Comparison of ENCODE assay signal across 1 cellular context in genomic region chr14:67674480-67675218, GRCh38.
A peak's percentile ranks its signal among the peaks of the same experiment; 100 is the strongest.
TF ChIP-seq lines count a peak whose summit lies in the region.

A gene with protein sequence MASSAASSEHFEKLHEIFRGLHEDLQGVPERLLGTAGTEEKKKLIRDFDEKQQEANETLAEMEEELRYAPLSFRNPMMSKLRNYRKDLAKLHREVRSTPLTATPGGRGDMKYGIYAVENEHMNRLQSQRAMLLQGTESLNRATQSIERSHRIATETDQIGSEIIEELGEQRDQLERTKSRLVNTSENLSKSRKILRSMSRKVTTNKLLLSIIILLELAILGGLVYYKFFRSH (minus strand): TSS chr14:67674632. CDS start chr14:67674489, 143 bp downstream.

TF ChIP-seq in HepG2, 621 proteins besides CTCF, POLR2A, EP300 and RAD21 (continued from another document and continues in another):
- TF ChIP-seq RERE (CRISPR knock-in tag; IDR thresholded peaks at IDR 0.05; ENCODE audit: low read depth) (peak; percentile 31; the same call in 1 of the 2 replicates), NR2C2 (CRISPR knock-in tag; IDR thresholded peaks at IDR 0.05; ENCODE audit: borderline replicate concordance) (peak; percentile 74), ZBTB10 (CRISPR knock-in tag; IDR thresholded peaks at IDR 0.05; ENCODE audit: borderline replicate concordance) (no peak), ZNF792 (CRISPR knock-in tag; IDR thresholded peaks at IDR 0.05) (no peak; the same call in 1 of the 2 replicates), ZNF431 (CRISPR knock-in tag; IDR thresholded peaks at IDR 0.05; ENCODE audit: borderline replicate concordance, low read depth) (no peak), FOXC1 (CRISPR knock-in tag; IDR thresholded peaks at IDR 0.05; ENCODE audit: borderline replicate concordance) (peak; percentile 83; the same call in 1 of the 2 replicates), ZNF430 (CRISPR knock-in tag; IDR thresholded peaks at IDR 0.05) (no peak), JUND (CRISPR knock-in tag; IDR thresholded peaks at IDR 0.05) (0 out of 2 replicates have a peak, but pooled peaks have one; percentile 32), ZNF816 (CRISPR knock-in tag; IDR thresholded peaks at IDR 0.05; ENCODE audit: borderline replicate concordance) (peak; percentile 30; the same call in 1 of the 2 replicates), ZNF510 (CRISPR knock-in tag; IDR thresholded peaks at IDR 0.05; ENCODE audit: low read depth) (no peak; the same call in 1 of the 2 replicates), ZNF432 (CRISPR knock-in tag; IDR thresholded peaks at IDR 0.05; ENCODE audit: borderline replicate concordance) (no peak), PHF8 (CRISPR knock-in tag; IDR thresholded peaks at IDR 0.05) (peak; percentile 92), RFXAP (CRISPR knock-in tag; IDR thresholded peaks at IDR 0.05; ENCODE audit: borderline replicate concordance) (0 out of 2 replicates have a peak, but pooled peaks have one; percentile 60), MBNL3 (CRISPR knock-in tag; conservative IDR thresholded peaks at IDR 0.05) (no peak), ZFAT (CRISPR knock-in tag; conservative IDR thresholded peaks at IDR 0.05) (no peak; the same call in 1 of the 2 replicates), REPIN1 (CRISPR knock-in tag; IDR thresholded peaks at IDR 0.05; ENCODE audit: borderline replicate concordance, low read depth) (peak; percentile 70; the same call in 1 of the 2 replicates), SKI (IDR thresholded peaks at IDR 0.05; ENCODE audit: partially characterized antibody) (peak; percentile 58), ZBED4 (CRISPR knock-in tag; IDR thresholded peaks at IDR 0.05; ENCODE audit: borderline replicate concordance) (no peak), ZNF280D (CRISPR knock-in tag; IDR thresholded peaks at IDR 0.05) (no peak), KLF15 (CRISPR knock-in tag; IDR thresholded peaks at IDR 0.05; ENCODE audit: borderline replicate concordance) (no peak), ZZZ3 (CRISPR knock-in tag; IDR thresholded peaks at IDR 0.05; ENCODE audit: borderline replicate concordance) (peak; percentile 42), ZNF607 (CRISPR knock-in tag; IDR thresholded peaks at IDR 0.05; ENCODE audit: borderline replicate concordance) (no peak), SMAD3 (CRISPR knock-in tag; IDR thresholded peaks at IDR 0.05) (no peak), KDM3A (CRISPR knock-in tag; IDR thresholded peaks at IDR 0.05; ENCODE audit: low read depth) (no peak), HNF4A (CRISPR knock-in tag; IDR thresholded peaks at IDR 0.05) (no peak), ERF (CRISPR knock-in tag; IDR thresholded peaks at IDR 0.05) (peak; percentile 54; the same call in 1 of the 2 replicates), ZIK1 (CRISPR knock-in tag; IDR thresholded peaks at IDR 0.05; ENCODE audit: borderline replicate concordance, low read depth) (no peak), HOXD1 (CRISPR knock-in tag; IDR thresholded peaks at IDR 0.05) (peak; percentile 14; the same call in 1 of the 2 replicates), ZNF17 (CRISPR knock-in tag; IDR thresholded peaks at IDR 0.05) (no peak)
- TF ChIP-seq, protein P1, sequence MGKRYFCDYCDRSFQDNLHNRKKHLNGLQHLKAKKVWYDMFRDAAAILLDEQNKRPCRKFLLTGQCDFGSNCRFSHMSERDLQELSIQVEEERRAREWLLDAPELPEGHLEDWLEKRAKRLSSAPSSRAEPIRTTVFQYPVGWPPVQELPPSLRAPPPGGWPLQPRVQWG (CRISPR knock-in tag; IDR thresholded peaks at IDR 0.05; ENCODE audit: borderline replicate concordance, low read depth), result no peak
- TF ChIP-seq, protein P2, sequence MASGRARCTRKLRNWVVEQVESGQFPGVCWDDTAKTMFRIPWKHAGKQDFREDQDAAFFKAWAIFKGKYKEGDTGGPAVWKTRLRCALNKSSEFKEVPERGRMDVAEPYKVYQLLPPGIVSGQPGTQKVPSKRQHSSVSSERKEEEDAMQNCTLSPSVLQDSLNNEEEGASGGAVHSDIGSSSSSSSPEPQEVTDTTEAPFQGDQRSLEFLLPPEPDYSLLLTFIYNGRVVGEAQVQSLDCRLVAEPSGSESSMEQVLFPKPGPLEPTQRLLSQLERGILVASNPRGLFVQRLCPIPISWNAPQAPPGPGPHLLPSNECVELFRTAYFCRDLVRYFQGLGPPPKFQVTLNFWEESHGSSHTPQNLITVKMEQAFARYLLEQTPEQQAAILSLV (CRISPR knock-in tag; IDR thresholded peaks at IDR 0.05; ENCODE audit: borderline replicate concordance), result peak; percentile 25; the same call in 1 of the 2 replicates
- TF ChIP-seq, protein P3, sequence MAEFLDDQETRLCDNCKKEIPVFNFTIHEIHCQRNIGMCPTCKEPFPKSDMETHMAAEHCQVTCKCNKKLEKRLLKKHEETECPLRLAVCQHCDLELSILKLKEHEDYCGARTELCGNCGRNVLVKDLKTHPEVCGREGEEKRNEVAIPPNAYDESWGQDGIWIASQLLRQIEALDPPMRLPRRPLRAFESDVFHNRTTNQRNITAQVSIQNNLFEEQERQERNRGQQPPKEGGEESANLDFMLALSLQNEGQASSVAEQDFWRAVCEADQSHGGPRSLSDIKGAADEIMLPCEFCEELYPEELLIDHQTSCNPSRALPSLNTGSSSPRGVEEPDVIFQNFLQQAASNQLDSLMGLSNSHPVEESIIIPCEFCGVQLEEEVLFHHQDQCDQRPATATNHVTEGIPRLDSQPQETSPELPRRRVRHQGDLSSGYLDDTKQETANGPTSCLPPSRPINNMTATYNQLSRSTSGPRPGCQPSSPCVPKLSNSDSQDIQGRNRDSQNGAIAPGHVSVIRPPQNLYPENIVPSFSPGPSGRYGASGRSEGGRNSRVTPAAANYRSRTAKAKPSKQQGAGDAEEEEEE (CRISPR knock-in tag; IDR thresholded peaks at IDR 0.05; ENCODE audit: borderline replicate concordance), result no peak
- TF ChIP-seq, protein P4, sequence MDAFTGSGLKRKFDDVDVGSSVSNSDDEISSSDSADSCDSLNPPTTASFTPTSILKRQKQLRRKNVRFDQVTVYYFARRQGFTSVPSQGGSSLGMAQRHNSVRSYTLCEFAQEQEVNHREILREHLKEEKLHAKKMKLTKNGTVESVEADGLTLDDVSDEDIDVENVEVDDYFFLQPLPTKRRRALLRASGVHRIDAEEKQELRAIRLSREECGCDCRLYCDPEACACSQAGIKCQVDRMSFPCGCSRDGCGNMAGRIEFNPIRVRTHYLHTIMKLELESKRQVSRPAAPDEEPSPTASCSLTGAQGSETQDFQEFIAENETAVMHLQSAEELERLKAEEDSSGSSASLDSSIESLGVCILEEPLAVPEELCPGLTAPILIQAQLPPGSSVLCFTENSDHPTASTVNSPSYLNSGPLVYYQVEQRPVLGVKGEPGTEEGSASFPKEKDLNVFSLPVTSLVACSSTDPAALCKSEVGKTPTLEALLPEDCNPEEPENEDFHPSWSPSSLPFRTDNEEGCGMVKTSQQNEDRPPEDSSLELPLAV (CRISPR knock-in tag; conservative IDR thresholded peaks at IDR 0.05; ENCODE audit: low read depth), result no peak
